In the genomic region with DNA sequence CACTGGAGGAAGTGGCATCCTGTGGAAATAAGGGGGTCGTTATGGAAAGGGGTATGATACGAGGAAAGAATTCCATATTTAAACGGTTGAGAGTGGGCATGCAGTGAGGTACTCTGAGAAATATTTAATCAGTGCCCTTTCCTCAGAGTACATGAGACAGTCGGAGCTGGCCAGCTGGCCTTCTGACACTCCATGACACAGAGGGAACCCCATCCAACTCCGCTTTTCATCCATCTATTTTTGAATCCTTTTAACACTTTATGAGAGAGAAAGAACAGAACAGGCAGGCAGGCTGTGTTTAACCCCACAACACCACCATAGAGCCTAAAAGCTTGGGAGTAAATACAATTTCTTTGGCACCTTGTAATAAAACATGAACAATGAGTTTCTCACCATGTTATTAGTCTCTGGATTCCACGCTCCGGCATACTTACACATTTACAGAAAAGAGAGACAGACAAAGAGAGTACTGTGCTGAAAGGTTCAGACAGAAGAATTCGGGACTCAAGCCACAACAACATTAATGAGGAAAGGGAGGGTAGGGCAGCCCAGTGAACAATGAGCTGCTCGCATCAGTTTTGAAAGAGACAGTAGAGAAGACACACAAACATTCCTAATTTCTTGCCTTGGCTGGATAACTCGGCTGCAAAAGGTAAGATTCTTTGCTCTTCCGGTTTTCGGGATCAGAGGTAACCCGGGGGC, we compare ENCODE assay signal across 16 cellular contexts.
A peak's percentile ranks its signal among the peaks of the same experiment; 100 is the strongest.
DNase-seq lines count a peak whose midpoint lies in the region; ATAC-seq and TF ChIP-seq lines count a peak whose summit lies in the region.
"Had no signal": no experiment of that assay in that cellular context is flagged by ENCODE, and none has a peak within 500 bp of the region (broad histone marks: within the 10 kb centered on the region; RNA-seq: fewer than 3 reads in every experiment).

No MANE protein-coding gene starts in this region.

- no peak overlapping the region for H2BK12ac ChIP-seq in neuronal stem cell (ENCODE audit: low read length)

- H3K23ac ChIP-seq in neuronal stem cell (ENCODE audit: low read depth, low read length, poor library complexity) = no peak overlapping the region

- in situ Hi-C loops in KBM-7 (cut with MboI; ENCODE audit: low pct_unique_long_range_greater_than_20kb, low sequenced_read_pairs) = no loop called here

- no peak overlapping the region for H2AFZ ChIP-seq in neuronal stem cell (ENCODE audit: low read length)

- no peak overlapping the region for H3K14ac ChIP-seq in neuronal stem cell (ENCODE audit: low read length)

- H3K4me2 ChIP-seq in neuronal stem cell (ENCODE audit: insufficient read depth, low read length, poor library complexity, severe bottlenecking) = no peak overlapping the region

- TF ChIP-seq CTCF in body of pancreas (IDR thresholded peaks at IDR 0.05) (no peak), tibial artery (IDR thresholded peaks at IDR 0.05) (no peak)

- H3K9me3 Mint-ChIP-seq in stimulated activated memory B cell treated with anti-CD40 and anti-IgM and Interleukin-4, amounts not matched to agents 10 μg/mL and 1 μg/mL and 100 μg/mL, for 72 hours = no peaks in the 10 kb centered on the region
- H3K9me3 Mint-ChIP-seq: effector memory CD8-positive, alpha-beta T cell; T-helper 1 cell treated with Interleukin-12 subunit alpha and Interleukin-12 subunit beta and Interleukin-4 antibody, amounts not matched to agents 30 μg/mL and 1 μg/mL, for 36 hours had no signal

- H3K27me3 Mint-ChIP-seq in stimulated activated memory B cell treated with anti-CD40 and anti-IgM and Interleukin-4, amounts not matched to agents 10 μg/mL and 1 μg/mL and 100 μg/mL, for 72 hours = peaks cover 24% of the 10 kb centered on the region

- H2BK5ac ChIP-seq in neuronal stem cell (ENCODE audit: low read length) = no peak overlapping the region

- H4K8ac ChIP-seq in neuronal stem cell (ENCODE audit: low read depth, low read length) = no peak overlapping the region

- no peak overlapping the region for H3K4me3 Mint-ChIP-seq in stimulated activated memory B cell treated with anti-CD40 and anti-IgM and Interleukin-4, amounts not matched to agents 10 μg/mL and 1 μg/mL and 100 μg/mL, for 72 hours
- H3K4me3 Mint-ChIP-seq: effector memory CD8-positive, alpha-beta T cell; T-helper 1 cell treated with Interleukin-12 subunit alpha and Interleukin-12 subunit beta and Interleukin-4 antibody, amounts not matched to agents 30 μg/mL and 1 μg/mL, for 36 hours had no signal

- peak; percentile 84 for ATAC-seq in body of pancreas
- ATAC-seq in Right ventricle myocardium superior (ENCODE audit: poor library complexity) = peak; percentile 79
- no peak for ATAC-seq in stimulated activated memory B cell treated with anti-CD40 and anti-IgM and Interleukin-4, amounts not matched to agents 10 μg/mL and 1 μg/mL and 100 μg/mL, for 72 hours
- ATAC-seq in HG02623 (IDR thresholded peaks at IDR 0.05; ENCODE audit: unreplicated experiment) = no peak
- ATAC-seq: effector memory CD8-positive, alpha-beta T cell had no signal

- H3K36me3 ChIP-seq in body of pancreas (replicated peaks in 1 of 2; ENCODE audit: insufficient read depth in 1 of 2, low read depth in 2 of 2) = no peaks in the 10 kb centered on the region
- H3K36me3 ChIP-seq in neuronal stem cell (replicated peaks in 1 of 2; ENCODE audit: control insufficient read depth in 2 of 2, insufficient read depth in 2 of 2, low read length in 2 of 2) = no peaks in the 10 kb centered on the region
- peaks cover 24 to 49% (median 34%) of the 10 kb centered on the region in 3 donors for H3K36me3 ChIP-seq in tibial artery

- H3K36me3 Mint-ChIP-seq in stimulated activated memory B cell treated with anti-CD40 and anti-IgM and Interleukin-4, amounts not matched to agents 10 μg/mL and 1 μg/mL and 100 μg/mL, for 72 hours = no peaks in the 10 kb centered on the region

- no peak overlapping the region for H2AK5ac ChIP-seq in neuronal stem cell (ENCODE audit: low read depth, low read length)

- 60 to 75% methylated on average over 13 of the region's 13 CpGs for WGBS in body of pancreas, 2 donors
- 100% methylated on average over 2 of the region's 13 CpGs; no CpG with 5 or more reads in 1 of the 2 donors for WGBS in neuronal stem cell (ENCODE audit: extremely low coverage in 2 of 2, insufficient read length in 2 of 2, insufficient replicate concordance in 1 of 2), 2 donors

- peak overlapping the region; percentile 59 to 85 (median 74) for H3K27ac ChIP-seq in body of pancreas
- no peak overlapping the region for H3K27ac ChIP-seq in neuronal stem cell (replicated peaks; ENCODE audit: low read length)
- peak overlapping the region; percentile 87 to 91 for H3K27ac ChIP-seq in tibial artery

- H3K9me3 ChIP-seq in body of pancreas (no peaks in the 10 kb centered on the region), neuronal stem cell (replicated peaks in 1 of 2; ENCODE audit: control insufficient read depth in 2 of 2, insufficient read depth in 1 of 2, low read depth in 1 of 2, low read length in 2 of 2) (no peaks in the 10 kb centered on the region), tibial artery (no peaks in the 10 kb centered on the region)
- H3K9me3 ChIP-seq: Peyer's patch had no signal

- H3K27ac Mint-ChIP-seq in stimulated activated memory B cell treated with anti-CD40 and anti-IgM and Interleukin-4, amounts not matched to agents 10 μg/mL and 1 μg/mL and 100 μg/mL, for 72 hours = no peak overlapping the region
- H3K27ac Mint-ChIP-seq: effector memory CD8-positive, alpha-beta T cell; T-helper 1 cell treated with Interleukin-12 subunit alpha and Interleukin-12 subunit beta and Interleukin-4 antibody, amounts not matched to agents 30 μg/mL and 1 μg/mL, for 36 hours had no signal

- TF ChIP-seq POLR2A in body of pancreas (IDR thresholded peaks at IDR 0.05) = peak in 1 of 3 donors; percentile 30

- H3K4ac ChIP-seq in neuronal stem cell (ENCODE audit: low read length) = no peak overlapping the region

- intact Hi-C loops in body of pancreas (cut with DNase I) = no loop called here
- intact Hi-C loops in Right ventricle myocardium superior (cut with DNase I) = no loop called here
- intact Hi-C loops in tibial artery (cut with DNase I; ENCODE audit: low total_unique reads) = no loop called here

- H3K27me3 ChIP-seq in body of pancreas = no peaks in the 10 kb centered on the region
- H3K27me3 ChIP-seq in neuronal stem cell (ENCODE audit: control insufficient read depth in 3 of 3, insufficient read depth in 3 of 3, low read depth in 1 of 3, low read length in 3 of 3) = no peaks in the 10 kb centered on the region
- H3K27me3 ChIP-seq in tibial artery = no peaks in the 10 kb centered on the region
- H3K27me3 ChIP-seq: Peyer's patch had no signal

- H3K4me3 ChIP-seq in body of pancreas = no peak overlapping the region
- H3K4me3 ChIP-seq in neuronal stem cell (ENCODE audit: low read length in 2 of 2) = no peak overlapping the region
- H3K4me3 ChIP-seq in tibial artery = peak overlapping the region; percentile 10 to 27
- H3K4me3 ChIP-seq: Peyer's patch had no signal

- no peak overlapping the region for H2BK120ac ChIP-seq in neuronal stem cell (ENCODE audit: low read depth, low read length)

- no peaks in the 10 kb centered on the region for H3K79me1 ChIP-seq in neuronal stem cell (ENCODE audit: low read depth, low read length)

- H2BK15ac ChIP-seq in neuronal stem cell (ENCODE audit: low read length) = peak overlapping the region; percentile 7

- peaks cover 4% of the 10 kb centered on the region for H3K4me1 ChIP-seq in body of pancreas
- H3K4me1 ChIP-seq in neuronal stem cell (ENCODE audit: control insufficient read depth in 2 of 2, insufficient read depth in 1 of 2, low read depth in 1 of 2, low read length in 2 of 2) = peaks cover 17 to 19% of the 10 kb centered on the region in 2 donors
- H3K4me1 ChIP-seq in tibial artery = peaks cover 0 to 100% (median 69%) of the 10 kb centered on the region in 4 donors
- H3K4me1 ChIP-seq: Peyer's patch had no signal

- H4K91ac ChIP-seq in neuronal stem cell (ENCODE audit: low read depth, low read length, poor library complexity) = no peak overlapping the region

- DNase-seq in body of pancreas (no peak), Right ventricle myocardium superior (peak; percentile 71), neuronal stem cell (ENCODE audit: low spot score) (no peak), tibial artery (peak; percentile 66 to 77), GM19240 (ENCODE audit: insufficient read length, low spot score) (no peak), KBM-7 (no peak)
- DNase-seq: activated CD4-positive, alpha-beta T cell treated with anti-CD3 and anti-CD28 coated beads for 1 hour; effector memory CD8-positive, alpha-beta T cell; kidney glomerular epithelial cell; NCI-H1105 treated with DMSO at 0.1 percent for 48 hours; NCI-H510A treated with DMSO at 0.1 percent for 48 hours; Peyer's patch; stimulated activated CD4-positive, alpha-beta T cell treated with anti-CD3 and anti-CD28 coated beads, Interleukin-15, amount 100 ng/mL, for 24 hours had no signal

- H3K4me1 Mint-ChIP-seq in stimulated activated memory B cell treated with anti-CD40 and anti-IgM and Interleukin-4, amounts not matched to agents 10 μg/mL and 1 μg/mL and 100 μg/mL, for 72 hours = no peaks in the 10 kb centered on the region

- H3K18ac ChIP-seq in neuronal stem cell (ENCODE audit: low read length) = no peak overlapping the region

- H3K9ac ChIP-seq in neuronal stem cell (ENCODE audit: low read depth, low read length, poor library complexity) = no peak overlapping the region

Comparison
In these comparisons a context has a peak if more than half of its experiments do, and no peak if none do; other contexts are left out.
1. ATAC-seq: peak in body of pancreas (single experiment) and Right ventricle myocardium superior (single experiment); none in stimulated activated memory B cell treated with anti-CD40 and anti-IgM and Interleukin-4, amounts not matched to agents 10 μg/mL and 1 μg/mL and 100 μg/mL, for 72 hours (single experiment) and HG02623 (single experiment).
2. DNase-seq: peak in Right ventricle myocardium superior (single experiment) and tibial artery (2 of 2); none in body of pancreas (0 of 4), neuronal stem cell (single experiment), GM19240 (single experiment) and KBM-7 (single experiment).
3. H3K4me3 ChIP-seq: peak in tibial artery (2 of 2); none in body of pancreas (0 of 2) and neuronal stem cell (0 of 2).